In genomic region chr14:77040309-77040994, GRCh38 we compare ENCODE assay signal across 1 cellular context.
TF ChIP-seq lines count a peak whose summit lies in the region.

No MANE protein-coding gene starts in this region.

TF ChIP-seq in HepG2, 621 proteins besides CTCF, POLR2A, EP300 and RAD21 (continued from another document and continues in another):
- TF ChIP-seq IKZF5 (CRISPR knock-in tag; IDR thresholded peaks at IDR 0.05) = peak; percentile 82; the same call in 1 of the 2 replicates
- TF ChIP-seq BRCA1 (CRISPR knock-in tag; IDR thresholded peaks at IDR 0.05) = no peak
- TF ChIP-seq UBTF (CRISPR knock-in tag; IDR thresholded peaks at IDR 0.05) = peak; percentile 38; the same call in 1 of the 2 replicates
- 0 out of 2 replicates have a peak, but pooled peaks have one; percentile 16 for TF ChIP-seq ZKSCAN8 (CRISPR knock-in tag; IDR thresholded peaks at IDR 0.05; ENCODE audit: borderline replicate concordance)
- peak; percentile 10 for TF ChIP-seq YY1 (IDR thresholded peaks at IDR 0.05; ENCODE audit: insufficient read depth, insufficient replicate concordance, low read depth, low read length)
- no peak for TF ChIP-seq CHCHD3 (CRISPR knock-in tag; IDR thresholded peaks at IDR 0.05)
- peak; percentile 58; the same call in 1 of the 2 replicates for TF ChIP-seq ELF1 (CRISPR knock-in tag; IDR thresholded peaks at IDR 0.05)
- no peak for TF ChIP-seq RXRA (CRISPR knock-in tag; IDR thresholded peaks at IDR 0.05)
- peak; percentile 73; the same call in 1 of the 2 replicates for TF ChIP-seq ZNF543 (CRISPR knock-in tag; IDR thresholded peaks at IDR 0.05)
- TF ChIP-seq PRDM10 (CRISPR knock-in tag; IDR thresholded peaks at IDR 0.05; ENCODE audit: low read depth) = peak; percentile 30; the same call in 1 of the 2 replicates
- peak; percentile 70; the same call in 1 of the 2 replicates for TF ChIP-seq ZGPAT (CRISPR knock-in tag; IDR thresholded peaks at IDR 0.05)
- TF ChIP-seq ZBTB26 (CRISPR knock-in tag; IDR thresholded peaks at IDR 0.05; ENCODE audit: borderline replicate concordance) = peak; percentile 64; the same call in 1 of the 2 replicates
- TF ChIP-seq ETS1 (CRISPR knock-in tag; IDR thresholded peaks at IDR 0.05) = no peak
- 0 out of 2 replicates have a peak, but pooled peaks have one; percentile 6 for TF ChIP-seq KDM3A (CRISPR knock-in tag; IDR thresholded peaks at IDR 0.05; ENCODE audit: low read depth)
- TF ChIP-seq TARDBP (CRISPR knock-in tag; IDR thresholded peaks at IDR 0.05) = peak; percentile 51; the same call in 1 of the 2 replicates
- TF ChIP-seq PHF5A (CRISPR knock-in tag; IDR thresholded peaks at IDR 0.05; ENCODE audit: low read depth, unreplicated experiment) = peak; percentile 66
- peak; percentile 38; the same call in 1 of the 2 replicates for TF ChIP-seq ATF2 (CRISPR knock-in tag; IDR thresholded peaks at IDR 0.05)
- TF ChIP-seq ATF1 (CRISPR knock-in tag; IDR thresholded peaks at IDR 0.05) = no peak
- TF ChIP-seq BRF2 (CRISPR knock-in tag; IDR thresholded peaks at IDR 0.05) = no peak
- peak; percentile 86 for TF ChIP-seq ELF3 (CRISPR knock-in tag; IDR thresholded peaks at IDR 0.05)
- TF ChIP-seq MAZ (IDR thresholded peaks at IDR 0.05; ENCODE audit: borderline replicate concordance, low read depth, low read length) = no peak; the same call in 1 of the 2 replicates
- peak; percentile 53 for TF ChIP-seq MAZ (CRISPR knock-in tag; IDR thresholded peaks at IDR 0.05; ENCODE audit: low read depth)
- TF ChIP-seq PRPF4 (IDR thresholded peaks at IDR 0.05; ENCODE audit: low read depth, low read length, poor library complexity, severe bottlenecking) = peak; percentile 38
- peak; percentile 60; the same call in 1 of the 2 replicates for TF ChIP-seq ISL2 (CRISPR knock-in tag; IDR thresholded peaks at IDR 0.05)
- TF ChIP-seq CEBPB (IDR thresholded peaks at IDR 0.05; ENCODE audit: borderline replicate concordance, low read depth, low read length) = no peak; the same call in none of the 2 replicates
- TF ChIP-seq HMG20A (CRISPR knock-in tag; IDR thresholded peaks at IDR 0.05; ENCODE audit: borderline replicate concordance) = peak; percentile 49; the same call in 1 of the 2 replicates
- TF ChIP-seq MXI1 (IDR thresholded peaks at IDR 0.05; ENCODE audit: borderline replicate concordance, low read depth, low read length) = peak; percentile 93; the same call in 2 of the 3 replicates
- TF ChIP-seq ZNF20 (CRISPR knock-in tag; IDR thresholded peaks at IDR 0.05) = no peak
- peak; percentile 83 for TF ChIP-seq MEIS1 (CRISPR knock-in tag; IDR thresholded peaks at IDR 0.05; ENCODE audit: borderline replicate concordance)
- peak; percentile 71 for TF ChIP-seq TEAD3 (CRISPR knock-in tag; optimal IDR thresholded peaks at IDR 0.05; ENCODE audit: borderline replicate concordance)
- peak; percentile 57; the same call in 1 of the 2 replicates for TF ChIP-seq DRAP1 (CRISPR knock-in tag; IDR thresholded peaks at IDR 0.05)
- TF ChIP-seq RFXANK (CRISPR knock-in tag; IDR thresholded peaks at IDR 0.05) = peak; percentile 84; the same call in 1 of the 2 replicates
- peak; percentile 28; the same call in 1 of the 2 replicates for TF ChIP-seq KMT2A (CRISPR knock-in tag; IDR thresholded peaks at IDR 0.05)
- TF ChIP-seq HNF1A (IDR thresholded peaks at IDR 0.05; ENCODE audit: low read depth) = peak; percentile 53
- TF ChIP-seq HNF1A (CRISPR knock-in tag; IDR thresholded peaks at IDR 0.05; ENCODE audit: borderline replicate concordance) = peak; percentile 77; the same call in 1 of the 2 replicates
- TF ChIP-seq ATF3 (CRISPR knock-in tag; IDR thresholded peaks at IDR 0.05) = no peak; the same call in 1 of the 2 replicates
- TF ChIP-seq PLSCR1 (CRISPR knock-in tag; IDR thresholded peaks at IDR 0.05; ENCODE audit: borderline replicate concordance) = no peak
- TF ChIP-seq ZNF605 (CRISPR knock-in tag; IDR thresholded peaks at IDR 0.05) = no peak
